Comparison of ENCODE assay signal across 8 cellular contexts in the genomic region with DNA sequence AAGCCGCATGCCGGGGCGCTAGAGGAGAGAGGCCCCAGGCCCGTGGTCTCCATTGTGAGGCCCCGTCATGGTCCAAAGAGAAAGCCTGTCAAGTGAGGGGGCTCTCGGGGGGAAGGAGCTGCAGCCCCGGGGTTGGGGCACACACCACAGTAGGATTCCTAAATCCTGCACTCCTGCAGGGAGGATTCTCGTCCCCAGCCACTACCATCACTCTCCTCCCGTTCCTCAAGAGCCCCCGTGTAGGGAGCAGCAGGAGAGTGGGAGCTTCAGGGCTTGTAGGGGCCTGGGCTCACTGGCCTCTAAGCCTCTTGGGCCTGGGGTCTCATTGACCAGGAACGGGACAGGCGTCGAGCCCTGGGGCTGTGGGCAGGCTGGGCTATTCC. TPM values are rescaled to one million over a fixed set of nuclear protein-coding genes. Genes with fewer than 3 reads are reported as not detected.
DNase-seq lines count a peak whose midpoint lies in the region; ATAC-seq and TF ChIP-seq lines count a peak whose summit lies in the region.

No MANE protein-coding gene starts in this region.

- H3K4me3 Mint-ChIP-seq in activated naive CD4-positive, alpha-beta T cell treated with anti-CD3 and anti-CD28 coated beads, Interleukin-2, amount 10 ng/mL, durations not matched to agents 7 days and 5 days = peak overlapping the region; percentile 87
- H3K4me3 Mint-ChIP-seq in mesothelial cell of epicardium = peak overlapping the region; percentile 73

- peak overlapping the region; percentile 4 to 97 (median 90) for H3K27ac ChIP-seq in body of pancreas
- H3K27ac ChIP-seq in urinary bladder (ENCODE audit: low read depth) = no peak overlapping the region

- 42 to 80% methylated on average over 3 to 12 of the region's 13 CpGs for WGBS in body of pancreas, 2 donors
- WGBS in urinary bladder = 31% methylated on average over 13 of the region's 13 CpGs

- no peaks in the 10 kb centered on the region for H3K9me3 Mint-ChIP-seq in activated naive CD4-positive, alpha-beta T cell treated with anti-CD3 and anti-CD28 coated beads, Interleukin-2, amount 10 ng/mL, durations not matched to agents 7 days and 5 days
- H3K9me3 Mint-ChIP-seq in mesothelial cell of epicardium = no peaks in the 10 kb centered on the region

- H3K4me3 ChIP-seq in body of pancreas (no peak overlapping the region), urinary bladder (ENCODE audit: low read depth, low read length) (peak overlapping the region; percentile 78)

- H3K27me3 Mint-ChIP-seq in activated naive CD4-positive, alpha-beta T cell treated with anti-CD3 and anti-CD28 coated beads, Interleukin-2, amount 10 ng/mL, durations not matched to agents 7 days and 5 days = peaks cover 4% of the 10 kb centered on the region
- no peaks in the 10 kb centered on the region for H3K27me3 Mint-ChIP-seq in mesothelial cell of epicardium (ENCODE audit: low read depth)

- CTCF ChIA-PET in activated naive CD4-positive, alpha-beta T cell treated with anti-CD3 and anti-CD28 coated beads, Interleukin-2, amount 10 ng/mL, durations not matched to agents 7 days and 5 days (lab: Charles Lee) = interaction anchor here (0.6 to 10.0 kb wide), 18 partner anchors 9 to 194 kb away, joined by 3 to 151 read pairs (median 4); a partner anchor contains a TSS

- no peaks in the 10 kb centered on the region for H3K9me3 ChIP-seq in body of pancreas

- peak overlapping the region; percentile 86 for H3K27ac Mint-ChIP-seq in activated naive CD4-positive, alpha-beta T cell treated with anti-CD3 and anti-CD28 coated beads, Interleukin-2, amount 10 ng/mL, durations not matched to agents 7 days and 5 days
- peak overlapping the region; percentile 64 for H3K27ac Mint-ChIP-seq in mesothelial cell of epicardium

- H3K36me3 ChIP-seq in body of pancreas (replicated peaks in 1 of 2; ENCODE audit: insufficient read depth in 1 of 2, low read depth in 2 of 2) (no peaks in the 10 kb centered on the region), urinary bladder (ENCODE audit: insufficient read depth) (no peaks in the 10 kb centered on the region)

- no peak for TF ChIP-seq POLR2A in body of pancreas (IDR thresholded peaks at IDR 0.05)

- ATAC-seq in body of pancreas = no peak
- ATAC-seq in GM18861 (IDR thresholded peaks at IDR 0.05; ENCODE audit: unreplicated experiment) = no peak
- no peak for ATAC-seq in HG03520 (IDR thresholded peaks at IDR 0.05; ENCODE audit: unreplicated experiment)

- peaks cover 31% of the 10 kb centered on the region for H3K4me1 Mint-ChIP-seq in activated naive CD4-positive, alpha-beta T cell treated with anti-CD3 and anti-CD28 coated beads, Interleukin-2, amount 10 ng/mL, durations not matched to agents 7 days and 5 days
- peaks cover 4% of the 10 kb centered on the region for H3K4me1 Mint-ChIP-seq in mesothelial cell of epicardium

- H3K4me1 ChIP-seq in body of pancreas (peaks cover 53% of the 10 kb centered on the region), urinary bladder (ENCODE audit: insufficient read depth) (no peaks in the 10 kb centered on the region)

- peaks cover 9% of the 10 kb centered on the region for H3K36me3 Mint-ChIP-seq in activated naive CD4-positive, alpha-beta T cell treated with anti-CD3 and anti-CD28 coated beads, Interleukin-2, amount 10 ng/mL, durations not matched to agents 7 days and 5 days
- peaks cover 2% of the 10 kb centered on the region for H3K36me3 Mint-ChIP-seq in mesothelial cell of epicardium

- TF ChIP-seq CTCF in body of pancreas (IDR thresholded peaks at IDR 0.05) (no peak), mesothelial cell of epicardium (IDR thresholded peaks at IDR 0.05; ENCODE audit: unreplicated experiment) (no peak)

- DNase-seq in activated naive CD4-positive, alpha-beta T cell treated with anti-CD3 and anti-CD28 coated beads, Interleukin-2, amount 10 ng/mL, durations not matched to agents 7 days and 5 days = no peak
- no peak for DNase-seq in activated naive CD4-positive, alpha-beta T cell (lab: John Stamatoyannopoulos, UW)
- DNase-seq in body of pancreas (no peak), mesothelial cell of epicardium (ENCODE audit: low spot score in 2 of 2, unreplicated experiment in 2 of 2) (no peak), OCI-M2 (lab: John Stamatoyannopoulos, UW; ENCODE audit: unreplicated experiment) (no peak)

- intact Hi-C loops in body of pancreas (cut with DNase I) = no loop called here

- no peaks in the 10 kb centered on the region for H3K27me3 ChIP-seq in body of pancreas

RNA-seq across cellular contexts. Expression of a gene that starts 0.8 kb away (rescaled TPM):
- 1 to 10 TPM; 7.5 to 9.6 TPM for total RNA-seq in body of pancreas
- total RNA-seq in mesothelial cell of epicardium = 1.2 to 2.0 TPM (median 1.8 TPM) in 3 replicates
- total RNA-seq in urinary bladder = 1.2 TPM
- polyA plus RNA-seq in urinary bladder = 9.9 TPM

RNA-seq across cellular contexts. Expression of a gene that starts 0.9 kb away (rescaled TPM):
- total RNA-seq in body of pancreas (10 to 100 TPM; 68.0 to 91.0 TPM), mesothelial cell of epicardium (11.7 to 13.0 TPM (median 12.8 TPM) in 3 replicates), urinary bladder (10.3 TPM)
- polyA plus RNA-seq in urinary bladder = 39.5 TPM

RNA-seq across cellular contexts. Expression of a gene that starts 6.7 kb away (rescaled TPM):
- total RNA-seq in body of pancreas (10 to 100 TPM; 21.1 to 22.8 TPM), mesothelial cell of epicardium (1.9 to 2.2 TPM (median 1.9 TPM) in 3 replicates), urinary bladder (1.7 TPM)
- 6.5 TPM for polyA plus RNA-seq in urinary bladder

RNA-seq across cellular contexts. Expression of a gene that starts 7.4 kb away (rescaled TPM):
- total RNA-seq in body of pancreas = 10 to 100 TPM; 11.4 to 33.6 TPM
- total RNA-seq in mesothelial cell of epicardium = 24.5 to 27.9 TPM (median 25.8 TPM) in 3 replicates
- total RNA-seq in urinary bladder = 9.5 TPM
- polyA plus RNA-seq in urinary bladder = 34.6 TPM

RNA-seq across cellular contexts. Expression of a gene that starts 22.5 kb away (rescaled TPM):
- total RNA-seq in body of pancreas = 1 to 10 TPM in 1 of 2 donors, under 1 TPM in 1; 0.52 to 2.3 TPM
- total RNA-seq in mesothelial cell of epicardium = 6.7 to 10.2 TPM (median 8.0 TPM) in 3 replicates
- 0.16 TPM for total RNA-seq in urinary bladder
- polyA plus RNA-seq in urinary bladder = 0.99 TPM
